ENCODE assay signal across 8 cellular contexts in genomic region chr6:21953831-21954801, GRCh38.
DNase-seq lines count a peak whose midpoint lies in the region; ATAC-seq and TF ChIP-seq lines count a peak whose summit lies in the region.

No MANE protein-coding gene starts in this region.

- no peaks in the 10 kb centered on the region for H3K79me2 ChIP-seq in GM23248 (ENCODE audit: insufficient read depth)

- H3F3A ChIP-seq in GM23248 (ENCODE audit: insufficient read depth) = no peaks in the 10 kb centered on the region

- H3K27ac ChIP-seq in GM23248 (no peak overlapping the region), prostate gland (peak overlapping the region; percentile 11 to 52)

- no peaks in the 10 kb centered on the region for H3K9me2 ChIP-seq in GM23248 (ENCODE audit: insufficient read depth)

- H3K4me2 ChIP-seq in GM23248 (ENCODE audit: unreplicated experiment) = no peak overlapping the region

- H3K4me3 ChIP-seq in GM23248 (no peak overlapping the region), prostate gland (no peak overlapping the region)

- WGBS in GM23248 (ENCODE audit: low coverage in 1 of 2, low lambda C conversion rate in 2 of 2, missing lambda C conversion rate in 2 of 2), 2 experiments = 86 to 88% methylated on average over 10 of the region's 10 CpGs
- 12% methylated on average over 10 of the region's 10 CpGs for WGBS in prostate gland

- H3K36me3 ChIP-seq in GM23248 (ENCODE audit: low read depth) (no peaks in the 10 kb centered on the region), prostate gland (no peaks in the 10 kb centered on the region)

- in situ Hi-C loops in GM23248 (cut with MboI) = no loop called here

- peak; percentile 43 for ATAC-seq in esophagus mucosa

- no peaks in the 10 kb centered on the region for H4K20me1 ChIP-seq in GM23248 (ENCODE audit: insufficient read depth)

- no peak overlapping the region for H2AFZ ChIP-seq in GM23248

- H3K27me3 ChIP-seq in GM23248 (replicated peaks; ENCODE audit: insufficient read depth) (no peaks in the 10 kb centered on the region), prostate gland (replicated peaks; ENCODE audit: insufficient read depth) (no peaks in the 10 kb centered on the region)

- H3K9me3 ChIP-seq in GM23248 (ENCODE audit: low read depth) (no peaks in the 10 kb centered on the region), prostate gland (no peaks in the 10 kb centered on the region)

- TF ChIP-seq POLR2A in prostate gland (IDR thresholded peaks at IDR 0.05) = no peak

- H3K4me1 ChIP-seq in GM23248 (ENCODE audit: insufficient read depth) = no peaks in the 10 kb centered on the region
- H3K4me1 ChIP-seq in prostate gland (replicated peaks) = peaks cover 12% of the 10 kb centered on the region

- peak; percentile 16 for DNase-seq in GM23248
- peak; percentile 80 for DNase-seq in NCI-H510A treated with DMSO at 0.1 percent for 48 hours (lab: John Stamatoyannopoulos, UW)
- DNase-seq in prostate gland (ENCODE audit: low spot score) = peak; percentile 12
- no peak for DNase-seq in HPDE6-E6E7 (ENCODE audit: extremely low spot score)
- DNase-seq in stimulated activated CD4-positive, alpha-beta T cell treated with anti-CD3 and anti-CD28 coated beads, Interleukin-1b, Interleukin-23, amount 100 ng/mL, for 48 hours = no peak
- DNase-seq in stimulated activated CD4-positive, alpha-beta T cell treated with anti-CD3 and anti-CD28 coated beads, Interleukin-12 subunit alpha, Interleukin-12 subunit beta, amount 100 ng/mL, for 4 hours = no peak
- no peak for DNase-seq in stimulated activated CD4-positive, alpha-beta T cell treated with anti-CD3 and anti-CD28 coated beads, Interleukin-4, amount 100 ng/mL, for 24 hours

- intact Hi-C loops in prostate gland (cut with DNase I) = loop anchor here (5.0 to 10.0 kb wide), 4 partner anchors 33 to 359 kb away; partner anchors contain the start of gene SOX4

- no peak overlapping the region for H3K9ac ChIP-seq in GM23248

- no peak for TF ChIP-seq CTCF in prostate gland (IDR thresholded peaks at IDR 0.05)

Comparison
In these comparisons a context has a peak if more than half of its experiments do, and no peak if none do; other contexts are left out.
1. DNase-seq: peak in GM23248 (single experiment), NCI-H510A treated with DMSO at 0.1 percent for 48 hours (single experiment) and prostate gland (single experiment); none in HPDE6-E6E7 (single experiment), stimulated activated CD4-positive, alpha-beta T cell treated with anti-CD3 and anti-CD28 coated beads, Interleukin-1b, Interleukin-23, amount 100 ng/mL, for 48 hours (single experiment), stimulated activated CD4-positive, alpha-beta T cell treated with anti-CD3 and anti-CD28 coated beads, Interleukin-12 subunit alpha, Interleukin-12 subunit beta, amount 100 ng/mL, for 4 hours (single experiment) and stimulated activated CD4-positive, alpha-beta T cell treated with anti-CD3 and anti-CD28 coated beads, Interleukin-4, amount 100 ng/mL, for 24 hours (single experiment).